In the genomic region with DNA sequence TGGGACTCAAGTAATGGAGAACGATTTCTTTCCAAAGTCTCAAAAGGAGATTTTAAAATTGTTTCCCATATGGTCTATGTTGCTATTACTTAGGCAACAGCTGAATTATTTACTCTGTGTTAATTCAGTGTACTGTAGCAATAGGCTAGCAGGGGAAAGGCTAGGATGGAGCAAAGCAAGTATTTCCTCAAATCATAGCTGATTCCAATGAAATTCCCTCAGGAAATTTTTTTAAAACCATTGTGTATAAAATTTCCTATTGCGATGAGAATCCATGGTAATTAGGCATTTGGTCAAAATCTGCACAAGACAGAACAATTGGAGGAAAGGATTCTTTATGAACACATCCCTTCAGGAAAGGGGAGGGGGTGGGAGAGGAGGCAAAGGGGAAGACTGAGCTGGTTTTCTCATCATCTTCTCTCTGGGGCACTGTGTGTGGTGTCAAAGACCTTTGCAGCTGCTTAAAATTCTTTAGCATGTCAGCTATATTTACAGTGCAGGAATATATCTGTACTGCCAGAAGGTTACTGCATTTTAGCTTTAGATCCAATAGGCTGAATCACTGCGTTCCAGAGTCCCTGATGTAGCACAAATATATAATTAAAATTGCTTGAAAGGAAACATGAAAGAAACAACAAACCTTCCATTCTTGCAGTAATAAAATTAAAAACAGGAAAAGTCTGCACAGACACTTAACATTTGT, we compare ENCODE assay signal across 8 cellular contexts.
DNase-seq lines count a peak whose midpoint lies in the region; ATAC-seq and TF ChIP-seq lines count a peak whose summit lies in the region.

No MANE protein-coding gene starts in this region.

- H4K20me1 ChIP-seq in osteoblast (ENCODE audit: insufficient read depth, low read length), result no peaks in the 10 kb centered on the region

- CTCF ChIA-PET in CD8-positive, alpha-beta memory T cell (lab: Charles Lee), result no interaction called here

- H3K4me3 ChIP-seq in CD8-positive, alpha-beta memory T cell (ENCODE audit: low read length), result no peak overlapping the region
- H3K4me3 ChIP-seq in SJCRH30, result peak overlapping the region; percentile 63
- H3K4me3 ChIP-seq in osteoblast (ENCODE audit: insufficient read depth, low read length), result peak overlapping the region; percentile 76

- peaks cover 13% of the 10 kb centered on the region for H3K27me3 ChIP-seq in CD8-positive, alpha-beta memory T cell (ENCODE audit: insufficient read depth, low read length, poor library complexity, severe bottlenecking)
- H3K27me3 ChIP-seq in SJCRH30, result no peaks in the 10 kb centered on the region
- H3K27me3 ChIP-seq in osteoblast (ENCODE audit: insufficient read depth, low read length), result peaks cover 2% of the 10 kb centered on the region

- POLR2A ChIA-PET in CD8-positive, alpha-beta memory T cell (lab: Charles Lee), result no interaction called here

- no peak overlapping the region for H3K27ac Mint-ChIP-seq in CD8-positive, alpha-beta memory T cell

- no peak for TF ChIP-seq CTCF in osteoblast (IDR thresholded peaks at IDR 0.05; ENCODE audit: extremely low read depth, low read depth, low read length)

- ATAC-seq in left colon, result no peak
- no peak for ATAC-seq in GM21423 (IDR thresholded peaks at IDR 0.05; ENCODE audit: unreplicated experiment)
- ATAC-seq in GM21367 (IDR thresholded peaks at IDR 0.05; ENCODE audit: unreplicated experiment), result no peak

- peak overlapping the region; percentile 21 for H3K27ac ChIP-seq in CD8-positive, alpha-beta memory T cell (ENCODE audit: low read depth, low read length)
- peak overlapping the region; percentile 86 for H3K27ac ChIP-seq in SJCRH30
- peak overlapping the region; percentile 47 for H3K27ac ChIP-seq in osteoblast (ENCODE audit: low read depth, low read length)

- peaks cover 37% of the 10 kb centered on the region for H3K4me1 ChIP-seq in CD8-positive, alpha-beta memory T cell (ENCODE audit: insufficient read depth, low read length)
- peaks cover 46% of the 10 kb centered on the region for H3K4me1 ChIP-seq in SJCRH30
- peaks cover 45% of the 10 kb centered on the region for H3K4me1 ChIP-seq in osteoblast (ENCODE audit: insufficient read depth, low read length)

- peaks cover 0 to 9% of the 10 kb centered on the region in 2 donors for H3K27me3 Mint-ChIP-seq in CD8-positive, alpha-beta memory T cell

- intact Hi-C loops in left colon (cut with DNase I, micrococcal nuclease), result loop anchor here in 1 of 2 donors (5.0 kb wide), 1 partner anchor 96 kb away; a partner anchor contains a TSS

- H3K9me3 ChIP-seq in CD8-positive, alpha-beta memory T cell (ENCODE audit: low read length), result no peaks in the 10 kb centered on the region
- H3K9me3 ChIP-seq in SJCRH30 (replicated peaks) (no peaks in the 10 kb centered on the region), osteoblast (ENCODE audit: low read depth, low read length) (no peaks in the 10 kb centered on the region)

- H2AFZ ChIP-seq in osteoblast (ENCODE audit: low read length), result peak overlapping the region; percentile 83

- H3K36me3 Mint-ChIP-seq in CD8-positive, alpha-beta memory T cell, result peaks cover 0 to 2% (median 0%) of the 10 kb centered on the region in 3 donors

- peak overlapping the region in 2 of 7 donors; percentile 24 to 39 for H3K4me3 Mint-ChIP-seq in CD8-positive, alpha-beta memory T cell

- no peaks in the 10 kb centered on the region for H3K79me2 ChIP-seq in osteoblast (ENCODE audit: insufficient read depth, low read length)

- H3K36me3 ChIP-seq in CD8-positive, alpha-beta memory T cell (ENCODE audit: insufficient read depth, low read length), result no peaks in the 10 kb centered on the region
- H3K36me3 ChIP-seq in SJCRH30, result no peaks in the 10 kb centered on the region
- no peaks in the 10 kb centered on the region for H3K36me3 ChIP-seq in osteoblast (ENCODE audit: insufficient read depth, low read length)

- peaks cover 0 to 9% (median 0%) of the 10 kb centered on the region in 5 donors for H3K9me3 Mint-ChIP-seq in CD8-positive, alpha-beta memory T cell

- H3K4me1 Mint-ChIP-seq in CD8-positive, alpha-beta memory T cell, result peaks cover 12 to 39% (median 18%) of the 10 kb centered on the region in 3 donors

- no peak for DNase-seq in CD8-positive, alpha-beta memory T cell
- peak; percentile 71 to 87 for DNase-seq in SJCRH30
- DNase-seq in fibroblast of gingiva (ENCODE audit: low read depth), result peak; percentile 91
- no peak for DNase-seq in osteoblast (ENCODE audit: insufficient read length, low spot score, missing footprints)
- no peak for DNase-seq in left colon
- DNase-seq in NCI-H1092 (lab: John Stamatoyannopoulos, UW), result no peak

- H3K4me2 ChIP-seq in osteoblast (ENCODE audit: insufficient read depth, low read length), result peak overlapping the region; percentile 88

Comparison
In these comparisons a context has a peak if more than half of its experiments do, and no peak if none do; other contexts are left out.
1. DNase-seq: peak in SJCRH30 (2 of 2) and fibroblast of gingiva (single experiment); none in CD8-positive, alpha-beta memory T cell (0 of 5), osteoblast (single experiment), left colon (0 of 2) and NCI-H1092 (single experiment).
2. H3K27ac ChIP-seq: peak in every context shown above with its lines; median percentile 86 in SJCRH30; 47 in osteoblast; 21 in CD8-positive, alpha-beta memory T cell.